Comparison of ENCODE assay signal across 25 cellular contexts in genomic region chr4:19285146-19285545, GRCh38.
"Had no signal": no experiment of that assay in that cellular context is flagged by ENCODE, and none has a peak within 500 bp of the region (broad histone marks: within the 10 kb centered on the region; RNA-seq: fewer than 3 reads in every experiment).

No MANE protein-coding gene starts in this region.

- H3K4me3 ChIP-seq: colonic mucosa, esophagus muscularis mucosa, gastrocnemius medialis, left lung, ovary, psoas muscle, sigmoid colon, testis, tibial artery had no signal

- H3K4me3 Mint-ChIP-seq: dendritic cell treated with granulocyte-macrophage colony-stimulating factor and Interleukin-4, amounts not matched to agents 40 ng/mL and 50 ng/mL, for 4 days; naive thymus-derived CD8-positive, alpha-beta T cell; nephron progenitor cell; stimulated activated memory B cell treated with anti-CD40 and anti-IgM and Interleukin-4, amounts not matched to agents 10 μg/mL and 1 μg/mL and 100 μg/mL, for 72 hours; type B pancreatic cell had no signal

- H3K27ac Mint-ChIP-seq: dendritic cell treated with granulocyte-macrophage colony-stimulating factor and Interleukin-4, amounts not matched to agents 40 ng/mL and 50 ng/mL, for 4 days; naive thymus-derived CD8-positive, alpha-beta T cell; nephron progenitor cell; stimulated activated memory B cell treated with anti-CD40 and anti-IgM and Interleukin-4, amounts not matched to agents 10 μg/mL and 1 μg/mL and 100 μg/mL, for 72 hours; type B pancreatic cell had no signal

- H3K27me3 ChIP-seq: colonic mucosa, esophagus muscularis mucosa, gastrocnemius medialis, left lung, ovary, sigmoid colon, testis, tibial artery had no signal

- H3K9me3 ChIP-seq: colonic mucosa, esophagus muscularis mucosa, gastrocnemius medialis, ovary, psoas muscle, testis, tibial artery had no signal

- H3K27ac ChIP-seq: colonic mucosa, esophagus muscularis mucosa, gastrocnemius medialis, left lung, ovary, psoas muscle, sigmoid colon, testis, tibial artery had no signal

- DNase-seq: colonic mucosa; effector memory CD4-positive, alpha-beta T cell; foreskin fibroblast; gastrocnemius medialis; head of caudate nucleus; left cardiac atrium; left lung; naive thymus-derived CD8-positive, alpha-beta T cell; nephron progenitor cell; nucleus accumbens; ovary; posterior cingulate gyrus; psoas muscle; right cardiac atrium; sigmoid colon; stimulated activated CD4-positive, alpha-beta T cell treated with anti-CD3 and anti-CD28 coated beads, Interleukin-2, amount 100 ng/mL, for 24 hours; stimulated activated CD4-positive, alpha-beta T cell treated with anti-CD3 and anti-CD28 coated beads, Interleukin-4, amount 100 ng/mL, for 24 hours; stimulated activated naive CD8-positive, alpha-beta T cell treated with anti-CD3 and anti-CD28 coated beads, Interleukin-15, Interleukin-2, amounts not matched to agents 100 U/mL and 50 U/mL, for 24 hours; substantia nigra; testis; tibial artery had no signal

- H3K4me1 ChIP-seq: colonic mucosa, esophagus muscularis mucosa, gastrocnemius medialis, left lung, psoas muscle, sigmoid colon, testis, tibial artery had no signal

- H3K36me3 Mint-ChIP-seq: naive thymus-derived CD8-positive, alpha-beta T cell; stimulated activated memory B cell treated with anti-CD40 and anti-IgM and Interleukin-4, amounts not matched to agents 10 μg/mL and 1 μg/mL and 100 μg/mL, for 72 hours had no signal

- ATAC-seq: gastrocnemius medialis; left cardiac atrium; left lung; naive thymus-derived CD8-positive, alpha-beta T cell; psoas muscle; right cardiac atrium; stimulated activated memory B cell treated with anti-CD40 and anti-IgM and Interleukin-4, amounts not matched to agents 10 μg/mL and 1 μg/mL and 100 μg/mL, for 72 hours; stimulated activated naive CD8-positive, alpha-beta T cell treated with anti-CD3 and anti-CD28 coated beads, Interleukin-15, Interleukin-2, amounts not matched to agents 100 U/mL and 50 U/mL, for 24 hours had no signal

- H3K4me1 Mint-ChIP-seq: naive thymus-derived CD8-positive, alpha-beta T cell; nephron progenitor cell; stimulated activated memory B cell treated with anti-CD40 and anti-IgM and Interleukin-4, amounts not matched to agents 10 μg/mL and 1 μg/mL and 100 μg/mL, for 72 hours had no signal

- H3K36me3 ChIP-seq: colonic mucosa, esophagus muscularis mucosa, gastrocnemius medialis, left lung, ovary, sigmoid colon, tibial artery had no signal
